ENCODE assay signal across 19 cellular contexts in the genomic region with DNA sequence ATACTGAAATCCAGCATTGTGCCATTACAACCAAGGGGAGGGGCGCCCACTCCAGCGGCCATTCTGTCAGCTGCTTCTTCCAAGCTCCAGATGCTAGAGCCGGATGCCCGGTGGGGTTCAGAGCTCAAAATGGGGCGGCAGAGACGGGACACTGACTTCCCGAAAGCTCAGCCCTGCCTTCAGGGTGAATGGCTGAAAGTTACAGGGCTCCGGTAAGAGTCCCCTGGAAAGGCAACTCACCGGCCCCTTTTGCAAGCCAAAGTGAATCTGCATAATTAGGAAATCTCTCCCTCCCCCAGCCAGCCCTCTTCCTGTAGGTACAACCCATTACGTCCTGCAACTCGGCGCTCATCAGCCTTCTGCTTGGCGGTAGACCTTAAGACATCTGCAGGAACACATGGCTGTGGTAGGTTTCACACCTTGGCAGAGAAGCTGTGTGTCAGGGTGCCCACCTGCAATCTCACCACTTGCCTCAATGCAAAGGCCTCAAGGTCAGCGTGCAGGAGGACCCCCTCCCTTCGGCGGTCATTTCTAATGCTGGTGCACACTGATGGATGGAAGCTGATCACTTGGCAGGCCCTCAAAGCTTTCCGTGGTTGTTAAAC.
"Had no signal": no experiment of that assay in that cellular context is flagged by ENCODE, and none has a peak within 500 bp of the region (broad histone marks: within the 10 kb centered on the region; RNA-seq: fewer than 3 reads in every experiment).

No MANE protein-coding gene starts in this region.

- H3K36me3 ChIP-seq: breast epithelium, ovary had no signal

- H3K27me3 ChIP-seq: breast epithelium, hepatocyte, left lung, ovary, thyroid gland had no signal

- H3K9me3 ChIP-seq: breast epithelium, left lung, mucosa of descending colon, ovary, thyroid gland had no signal

- H3K27ac Mint-ChIP-seq: activated CD4-positive, alpha-beta memory T cell treated with anti-CD3 and anti-CD28 coated beads, Interleukin-2, amount 10 ng/mL, durations not matched to agents 7 days and 5 days; activated CD8-positive, alpha-beta memory T cell treated with anti-CD3 and anti-CD28 coated beads, Interleukin-2, amount 10 ng/mL, durations not matched to agents 7 days and 5 days; activated T-helper 2 cell treated with anti-CD3 and anti-CD28 coated beads, Interferon-gamma antibody, Interleukin-2, Interleukin-4, amounts not matched to agents 10 μg/mL and 5 μg/mL and 100 μg/mL, durations not matched to agents 14 hours and 24 hours and 36 hours; T-cell had no signal

- H3K27ac ChIP-seq: breast epithelium, hepatocyte, left lung, thyroid gland had no signal

- H3K4me1 ChIP-seq: breast epithelium, left lung had no signal

- H3K4me3 Mint-ChIP-seq: activated CD4-positive, alpha-beta memory T cell treated with anti-CD3 and anti-CD28 coated beads, Interleukin-2, amount 10 ng/mL, durations not matched to agents 7 days and 5 days; activated CD8-positive, alpha-beta memory T cell treated with anti-CD3 and anti-CD28 coated beads, Interleukin-2, amount 10 ng/mL, durations not matched to agents 7 days and 5 days; naive B cell; T-cell had no signal

- H3K36me3 Mint-ChIP-seq: activated CD8-positive, alpha-beta memory T cell treated with anti-CD3 and anti-CD28 coated beads, Interleukin-2, amount 10 ng/mL, durations not matched to agents 7 days and 5 days had no signal

- H3K4me1 Mint-ChIP-seq: activated CD4-positive, alpha-beta memory T cell treated with anti-CD3 and anti-CD28 coated beads, Interleukin-2, amount 10 ng/mL, durations not matched to agents 7 days and 5 days; activated CD8-positive, alpha-beta memory T cell treated with anti-CD3 and anti-CD28 coated beads, Interleukin-2, amount 10 ng/mL, durations not matched to agents 7 days and 5 days; T-cell had no signal

- H3K27me3 Mint-ChIP-seq: activated CD4-positive, alpha-beta memory T cell treated with anti-CD3 and anti-CD28 coated beads, Interleukin-2, amount 10 ng/mL, durations not matched to agents 7 days and 5 days; activated CD8-positive, alpha-beta memory T cell treated with anti-CD3 and anti-CD28 coated beads, Interleukin-2, amount 10 ng/mL, durations not matched to agents 7 days and 5 days; naive B cell; T-cell had no signal

- DNase-seq: activated CD4-positive, alpha-beta memory T cell treated with anti-CD3 and anti-CD28 coated beads, Interleukin-2, amount 10 ng/mL, durations not matched to agents 7 days and 5 days; activated CD4-positive, alpha-beta T cell treated with anti-CD3 and anti-CD28 coated beads for 48 hours; activated CD4-positive, CD25-positive, alpha-beta regulatory T cell; activated CD8-positive, alpha-beta memory T cell treated with anti-CD3 and anti-CD28 coated beads, Interleukin-2, amount 10 ng/mL, durations not matched to agents 7 days and 5 days; activated naive CD4-positive, alpha-beta T cell treated with Interleukin-2 at 50 U/mL for 16 hours; activated T-cell treated with anti-CD3 and anti-CD28 coated beads, Interleukin-2, amount 50 U/mL, for 1 hour; dermis blood vessel endothelial cell; effector memory CD4-positive, alpha-beta T cell; naive B cell; stimulated activated CD4-positive, alpha-beta T cell treated with anti-CD3 and anti-CD28 coated beads, Interleukin-1b, Interleukin-23, amount 100 ng/mL, for 48 hours; stimulated activated naive CD4-positive, alpha-beta T cell treated with Interleukin-2 at 50 U/mL for 16 hours; T-cell; thyroid gland had no signal

- H3K9me3 Mint-ChIP-seq: activated CD4-positive, alpha-beta memory T cell treated with anti-CD3 and anti-CD28 coated beads, Interleukin-2, amount 10 ng/mL, durations not matched to agents 7 days and 5 days; activated T-helper 2 cell treated with anti-CD3 and anti-CD28 coated beads, Interferon-gamma antibody, Interleukin-2, Interleukin-4, amounts not matched to agents 10 μg/mL and 5 μg/mL and 100 μg/mL, durations not matched to agents 14 hours and 24 hours and 36 hours; naive B cell; T-cell had no signal

- H3K4me3 ChIP-seq: breast epithelium, hepatocyte, left lung, mucosa of descending colon, ovary, thyroid gland had no signal
